9 cellular contexts compared by ENCODE assay signal in the genomic region with DNA sequence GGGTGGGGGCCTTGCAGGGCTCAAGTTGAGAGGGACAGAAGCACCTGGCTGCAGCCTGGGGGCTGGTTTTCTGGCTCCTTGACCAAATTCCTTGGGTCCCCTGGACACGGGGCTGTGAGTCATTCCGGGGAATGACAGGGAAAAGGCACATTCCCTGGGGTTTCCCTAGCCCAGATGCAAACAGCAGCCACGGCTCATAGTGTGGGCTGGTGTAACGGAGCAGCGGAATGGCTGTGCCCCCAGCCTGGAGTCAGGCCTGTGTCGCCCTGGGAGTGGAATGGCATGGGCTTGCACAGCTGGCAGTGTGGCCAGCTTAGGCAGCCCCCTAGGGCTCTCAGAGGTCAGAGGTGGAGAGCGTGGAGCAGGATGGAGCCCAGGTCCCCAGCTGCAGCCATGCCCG.
DNase-seq lines count a peak whose midpoint lies in the region; ATAC-seq and TF ChIP-seq lines count a peak whose summit lies in the region.
"Had no signal": no experiment of that assay in that cellular context is flagged by ENCODE, and none has a peak within 500 bp of the region (broad histone marks: within the 10 kb centered on the region; RNA-seq: fewer than 3 reads in every experiment).

No MANE protein-coding gene starts in this region.

- DNase-seq in D341Med (ENCODE audit: low spot score) = peak; percentile 18
- DNase-seq in RPMI7951 (ENCODE audit: low read depth) = peak; percentile 63
- DNase-seq in foreskin fibroblast = peak; percentile 7 to 35
- peak; percentile 70 for DNase-seq in osteocyte (ENCODE audit: extremely low spot score, unreplicated experiment)
- DNase-seq in LoVo (ENCODE audit: low spot score) = no peak
- no peak for DNase-seq in dermis blood vessel endothelial cell
- DNase-seq: DMS 273 treated with DMSO at 0.1 percent for 48 hours had no signal

- no peak overlapping the region for H3K4me3 ChIP-seq in foreskin fibroblast (ENCODE audit: low read depth in 1 of 2, low read length in 2 of 2)

- ATAC-seq in HG02885 (IDR thresholded peaks at IDR 0.05; ENCODE audit: poor library complexity, unreplicated experiment) (no peak), HG03159 (IDR thresholded peaks at IDR 0.05; ENCODE audit: unreplicated experiment) (no peak)

- H3K27ac Mint-ChIP-seq in osteocyte (ENCODE audit: unreplicated experiment) = no peak overlapping the region

- H3K4me3 Mint-ChIP-seq in osteocyte (ENCODE audit: unreplicated experiment) = no peak overlapping the region

- no peaks in the 10 kb centered on the region for H3K9me3 Mint-ChIP-seq in osteocyte (ENCODE audit: unreplicated experiment)

- H3K4me1 Mint-ChIP-seq in osteocyte (ENCODE audit: unreplicated experiment) = peaks cover 11% of the 10 kb centered on the region

- no peaks in the 10 kb centered on the region for H3K36me3 Mint-ChIP-seq in osteocyte (ENCODE audit: unreplicated experiment)

- TF ChIP-seq CTCF in foreskin fibroblast (IDR thresholded peaks at IDR 0.05; ENCODE audit: low read depth, low read length) = no peak
- TF ChIP-seq CTCF in osteocyte (IDR thresholded peaks at IDR 0.05) = no peak

- peaks cover 15% of the 10 kb centered on the region for H3K27me3 Mint-ChIP-seq in osteocyte (ENCODE audit: unreplicated experiment)

Comparison
In these comparisons a context has a peak if more than half of its experiments do, and no peak if none do; other contexts are left out.
1. DNase-seq: peak in D341Med (single experiment), RPMI7951 (single experiment), foreskin fibroblast (2 of 2) and osteocyte (single experiment); none in LoVo (single experiment) and dermis blood vessel endothelial cell (single experiment).